ENCODE assay signal across 8 cellular contexts in the genomic region with DNA sequence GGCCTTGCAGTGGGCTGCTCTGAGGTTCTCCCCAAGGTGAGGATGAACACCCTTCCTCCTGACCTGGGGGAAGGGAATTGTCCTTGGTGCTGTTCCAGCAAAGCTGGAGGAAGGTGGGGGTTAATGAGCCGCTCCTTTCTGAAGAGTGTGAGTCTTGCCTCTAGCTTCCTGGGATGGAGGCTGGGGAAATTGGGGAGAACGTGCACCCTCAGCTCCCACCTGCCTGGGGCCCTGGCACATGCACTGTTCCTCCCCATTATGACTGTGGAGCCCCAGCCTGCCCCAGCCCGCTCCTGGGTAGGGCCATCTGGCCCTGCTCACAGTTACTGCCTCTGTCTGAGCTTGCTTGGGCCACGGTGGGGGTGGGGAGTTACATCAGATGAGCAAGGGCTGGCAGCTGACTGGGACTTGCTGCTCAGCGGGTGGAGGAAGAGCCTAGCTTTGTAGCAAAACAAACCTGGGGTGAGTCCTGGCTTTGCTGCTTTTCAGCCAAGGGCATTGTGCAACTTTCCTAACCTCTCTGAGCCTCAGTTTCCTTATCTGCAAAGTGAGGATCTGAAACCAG. TPM values are rescaled to one million over a fixed set of nuclear protein-coding genes. Genes with fewer than 3 reads are reported as not detected.
DNase-seq lines count a peak whose midpoint lies in the region; ATAC-seq and TF ChIP-seq lines count a peak whose summit lies in the region.

No MANE protein-coding gene starts in this region.

- no peak overlapping the region for H3K4me3 Mint-ChIP-seq in activated CD4-positive, alpha-beta T cell treated with anti-CD3 and anti-CD28 coated beads for 36 hours
- H3K4me3 Mint-ChIP-seq in naive thymus-derived CD8-positive, alpha-beta T cell, result peak overlapping the region in 9 of 10 donors; percentile 18 to 77 (median 60)

- peak overlapping the region; percentile 14 for H3K27ac ChIP-seq in OCI-LY7 (ENCODE audit: low read depth, low read length, poor library complexity, severe bottlenecking)
- H3K27ac ChIP-seq in esophagus (ENCODE audit: low read depth in 2 of 2, low read length in 1 of 2), result peak overlapping the region; percentile 81 to 97

- no peaks in the 10 kb centered on the region for H3K9me3 Mint-ChIP-seq in activated CD4-positive, alpha-beta T cell treated with anti-CD3 and anti-CD28 coated beads for 36 hours (ENCODE audit: low read depth)
- no peaks in the 10 kb centered on the region for H3K9me3 Mint-ChIP-seq in naive thymus-derived CD8-positive, alpha-beta T cell

- H3K4me2 ChIP-seq in OCI-LY7 (ENCODE audit: low read length), result peak overlapping the region; percentile 55

- no peak for TF ChIP-seq CTCF in OCI-LY7 (conservative IDR thresholded peaks at IDR 0.05; ENCODE audit: low read length)

- H2AFZ ChIP-seq in OCI-LY7 (ENCODE audit: low read length), result peak overlapping the region; percentile 80

- H3K79me2 ChIP-seq in OCI-LY7 (ENCODE audit: insufficient read depth, low read depth, low read length), result no peaks in the 10 kb centered on the region

- intact Hi-C loops in activated CD4-positive, alpha-beta T cell treated with anti-CD3 and anti-CD28 coated beads for 36 hours (cut with DNase I, micrococcal nuclease), result no loop called here
- intact Hi-C loops in OCI-LY7 (cut with micrococcal nuclease; ENCODE audit: unreplicated experiment), result no loop called here

- H3K27me3 Mint-ChIP-seq in activated CD4-positive, alpha-beta T cell treated with anti-CD3 and anti-CD28 coated beads for 36 hours, result no peaks in the 10 kb centered on the region
- H3K27me3 Mint-ChIP-seq in naive thymus-derived CD8-positive, alpha-beta T cell, result no peaks in the 10 kb centered on the region

- H3K36me3 ChIP-seq in OCI-LY7 (ENCODE audit: insufficient read depth, low read length) (no peaks in the 10 kb centered on the region), esophagus (ENCODE audit: control insufficient read depth in 2 of 2, insufficient read depth in 2 of 2, low read length in 1 of 2) (peaks cover 0 to 21% of the 10 kb centered on the region in 2 donors)

- no peaks in the 10 kb centered on the region for H3K9me2 ChIP-seq in OCI-LY7 (ENCODE audit: insufficient read depth, low read length)

- BruUV-seq in OCI-LY7 (replicated peaks; lab: Mats Ljungman, UMichigan), result no TSS peak

- H4K20me1 ChIP-seq in OCI-LY7 (ENCODE audit: insufficient read depth, low read length), result no peaks in the 10 kb centered on the region

- no peaks in the 10 kb centered on the region for H3K36me3 Mint-ChIP-seq in activated CD4-positive, alpha-beta T cell treated with anti-CD3 and anti-CD28 coated beads for 36 hours (ENCODE audit: low read depth)
- no peaks in the 10 kb centered on the region for H3K36me3 Mint-ChIP-seq in naive thymus-derived CD8-positive, alpha-beta T cell

- peaks cover 56% of the 10 kb centered on the region for H3K4me1 Mint-ChIP-seq in activated CD4-positive, alpha-beta T cell treated with anti-CD3 and anti-CD28 coated beads for 36 hours
- H3K4me1 Mint-ChIP-seq in naive thymus-derived CD8-positive, alpha-beta T cell, result peaks cover 21 to 48% (median 37%) of the 10 kb centered on the region in 4 donors

- H3K9me3 ChIP-seq in OCI-LY7 (ENCODE audit: low read length), result no peaks in the 10 kb centered on the region
- no peaks in the 10 kb centered on the region for H3K9me3 ChIP-seq in esophagus (ENCODE audit: control insufficient read depth in 2 of 2, insufficient read depth in 1 of 2, low read depth in 1 of 2, low read length in 1 of 2)

- no peak overlapping the region for H3K4me3 ChIP-seq in OCI-LY7 (ENCODE audit: low read depth, low read length, poor library complexity, severe bottlenecking)
- H3K4me3 ChIP-seq in esophagus (ENCODE audit: low read depth in 1 of 2, low read length in 2 of 2), result no peak overlapping the region

- peak overlapping the region; percentile 61 for H3K27ac Mint-ChIP-seq in activated CD4-positive, alpha-beta T cell treated with anti-CD3 and anti-CD28 coated beads for 36 hours
- H3K27ac Mint-ChIP-seq in naive thymus-derived CD8-positive, alpha-beta T cell, result peak overlapping the region in 3 of 10 donors; percentile 44 to 76 (median 44)

- POLR2A ChIA-PET in activated CD4-positive, alpha-beta T cell treated with anti-CD3 and anti-CD28 coated beads for 36 hours (lab: Charles Lee), result interaction anchor here (0.7 to 0.8 kb wide), 2 partner anchors 42 to 114 kb away, joined by 3 read pairs; no protein-coding TSS in a partner anchor
- POLR2A ChIA-PET in OCI-LY7 (lab: Charles Lee), result interaction anchor here (0.6 to 1.3 kb wide), 4 partner anchors 23 to 269 kb away, joined by 3 read pairs; no protein-coding TSS in a partner anchor
- POLR2A ChIA-PET in naive thymus-derived CD8-positive, alpha-beta T cell (lab: Charles Lee), result interaction anchor here (0.6 to 1.6 kb wide), 16 partner anchors 10 to 181 kb away, joined by 3 to 9 read pairs (median 3); a partner anchor contains a TSS

- CTCF ChIA-PET in activated CD4-positive, alpha-beta T cell treated with anti-CD3 and anti-CD28 coated beads for 36 hours (lab: Charles Lee), result interaction anchor here (0.7 to 1.0 kb wide), 9 partner anchors 15 to 958 kb away, joined by 3 read pairs; no protein-coding TSS in a partner anchor
- CTCF ChIA-PET in OCI-LY7 (lab: Charles Lee; ENCODE audit: unreplicated experiment), result interaction anchor here (0.6 kb wide), 1 partner anchor 453 kb away, joined by 6 read pairs; no protein-coding TSS in a partner anchor

- peak; percentile 65 for DNase-seq in activated CD4-positive, alpha-beta T cell treated with anti-CD3 and anti-CD28 coated beads for 36 hours
- DNase-seq in activated CD4-positive, alpha-beta T cell treated with anti-CD3 and anti-CD28 coated beads, Interleukin-2, amount 50 U/mL, for 1 hour, result no peak
- DNase-seq in OCI-LY7 (ENCODE audit: low spot score), result peak; percentile 79
- DNase-seq in naive thymus-derived CD8-positive, alpha-beta T cell, result no peak
- DNase-seq in NCI-H748 (lab: John Stamatoyannopoulos, UW; ENCODE audit: unreplicated experiment), result no peak
- DNase-seq in activated CD8-positive, alpha-beta memory T cell treated with anti-CD3 and anti-CD28 coated beads, Interleukin-2, amount 50 U/mL, for 4 hours, result no peak

- no peaks in the 10 kb centered on the region for H3K27me3 ChIP-seq in esophagus (ENCODE audit: control insufficient read depth in 1 of 2, insufficient read depth in 2 of 2, low read length in 2 of 2)

- 31 to 47% methylated on average over 5 of the region's 5 CpGs for WGBS in esophagus, 2 donors

- peak; percentile 55 for ATAC-seq in activated CD4-positive, alpha-beta T cell treated with anti-CD3 and anti-CD28 coated beads for 36 hours
- ATAC-seq in naive thymus-derived CD8-positive, alpha-beta T cell, result peak in 1 of 2 donors; percentile 50
- no peak for ATAC-seq in GM21717 (IDR thresholded peaks at IDR 0.05; ENCODE audit: unreplicated experiment)

- H3K4me1 ChIP-seq in OCI-LY7 (ENCODE audit: insufficient read depth, low read length, poor library complexity, severe bottlenecking) (peaks cover 26% of the 10 kb centered on the region), esophagus (ENCODE audit: control insufficient read depth in 2 of 2, insufficient read depth in 2 of 2, low read length in 1 of 2) (peaks cover 5 to 37% of the 10 kb centered on the region in 2 donors)

RNA-seq across cellular contexts. Expression of a gene that starts 11.1 kb away (rescaled TPM):
- total RNA-seq in activated CD4-positive, alpha-beta T cell treated with anti-CD3 and anti-CD28 coated beads for 36 hours, result 10 to 100 TPM; 10.8 to 12.8 TPM
- total RNA-seq in OCI-LY7 (2014; rRNA removed; shearing (Covaris generic)), result 0.18 and 0.22 TPM in 2 replicates
- total RNA-seq in OCI-LY7 (2022), result 0.66 and 0.97 TPM in 2 replicates
- polyA plus RNA-seq in esophagus, result 10 to 100 TPM; 25.4 to 74.8 TPM
- total RNA-seq in naive thymus-derived CD8-positive, alpha-beta T cell, result not detected
- not detected for polyA plus RNA-seq in naive thymus-derived CD8-positive, alpha-beta T cell

RNA-seq across cellular contexts. Expression of a gene that starts 47.1 kb away (rescaled TPM):
- 10 to 100 TPM; 40.2 to 45.6 TPM for total RNA-seq in activated CD4-positive, alpha-beta T cell treated with anti-CD3 and anti-CD28 coated beads for 36 hours
- total RNA-seq in OCI-LY7 (2014; rRNA removed; shearing (Covaris generic)), result not detected in 2 replicates
- not detected in 2 replicates for total RNA-seq in OCI-LY7 (2022)
- polyA plus RNA-seq in esophagus, result 10 to 100 TPM; 34.1 to 80.6 TPM
- total RNA-seq in naive thymus-derived CD8-positive, alpha-beta T cell, result under 1 TPM; 0.80 to 0.86 TPM
- 1 to 10 TPM in 1 of 3 donors, under 1 TPM in 1, not detected in 1; 0.09 to 1.0 TPM for polyA plus RNA-seq in naive thymus-derived CD8-positive, alpha-beta T cell

Comparison
In these comparisons a context has a peak if more than half of its experiments do, and no peak if none do; other contexts are left out.
1. DNase-seq: peak in activated CD4-positive, alpha-beta T cell treated with anti-CD3 and anti-CD28 coated beads for 36 hours (single experiment) and OCI-LY7 (single experiment); none in activated CD4-positive, alpha-beta T cell treated with anti-CD3 and anti-CD28 coated beads, Interleukin-2, amount 50 U/mL, for 1 hour (single experiment), naive thymus-derived CD8-positive, alpha-beta T cell (0 of 10), NCI-H748 (single experiment) and activated CD8-positive, alpha-beta memory T cell treated with anti-CD3 and anti-CD28 coated beads, Interleukin-2, amount 50 U/mL, for 4 hours (single experiment).
2. RNA of a gene that starts 11.1 kb away (total RNA-seq): 10.8 to 12.8 TPM in activated CD4-positive, alpha-beta T cell treated with anti-CD3 and anti-CD28 coated beads for 36 hours; 0.18 to 0.97 TPM in OCI-LY7 and not detected in naive thymus-derived CD8-positive, alpha-beta T cell; every median in the first group is over 4 times any median in the second.
3. RNA of a gene that starts 47.1 kb away (total RNA-seq): 40.2 to 45.6 TPM in activated CD4-positive, alpha-beta T cell treated with anti-CD3 and anti-CD28 coated beads for 36 hours; 0.80 to 0.86 TPM in naive thymus-derived CD8-positive, alpha-beta T cell and not detected in OCI-LY7; every median in the first group is over 10 times any median in the second.